19 cellular contexts compared by ENCODE assay signal in the genomic region with DNA sequence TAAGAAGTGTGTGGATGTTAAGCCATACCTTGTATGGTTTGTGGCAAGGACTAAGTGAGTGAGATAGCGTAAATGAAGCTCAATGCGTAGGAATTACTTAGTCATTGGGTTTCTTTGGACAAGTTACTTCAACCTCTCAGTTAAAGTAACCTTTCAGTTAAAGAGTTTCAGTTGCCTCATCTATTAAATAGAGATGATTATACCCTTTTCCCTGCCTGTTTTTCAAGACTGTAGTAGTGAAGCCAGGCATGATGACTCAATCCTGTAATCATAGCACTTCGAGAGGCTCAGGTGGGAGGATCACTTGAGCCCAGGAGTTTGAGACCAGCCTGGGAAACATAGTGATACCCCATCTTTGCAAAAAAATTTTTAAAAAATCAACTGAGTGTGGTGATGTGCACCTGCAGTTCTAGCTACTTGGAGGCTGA. TPM values are rescaled to one million over a fixed set of nuclear protein-coding genes. Genes with fewer than 3 reads are reported as not detected.
DNase-seq lines count a peak whose midpoint lies in the region; ATAC-seq, FAIRE-seq and TF ChIP-seq lines count a peak whose summit lies in the region.
"Had no signal": no experiment of that assay in that cellular context is flagged by ENCODE, and none has a peak within 500 bp of the region (broad histone marks: within the 10 kb centered on the region; RNA-seq: fewer than 3 reads in every experiment).

No MANE protein-coding gene starts in this region.

- H3K27ac Mint-ChIP-seq in activated T-helper 1 cell treated with anti-CD3 and anti-CD28 coated beads, Interleukin-12 subunit alpha, Interleukin-12 subunit beta, Interleukin-2, Interleukin-4 antibody, amounts not matched to agents 30 ng/mL and 10 ng/mL and 1 ng/mL, durations not matched to agents 14 hours and 24 hours and 36 hours, result peak overlapping the region; percentile 88
- H3K27ac Mint-ChIP-seq in naive thymus-derived CD8-positive, alpha-beta T cell, result no peak overlapping the region
- H3K27ac Mint-ChIP-seq: effector memory CD8-positive, alpha-beta T cell; progenitor cell of endocrine pancreas had no signal

- no peak for TF ChIP-seq CTCF in GM10266 (IDR thresholded peaks at IDR 0.05; ENCODE audit: control insufficient read depth, insufficient read depth, low read depth, missing control alignments)
- no peak for TF ChIP-seq CTCF in GM13976 (IDR thresholded peaks at IDR 0.05; ENCODE audit: borderline replicate concordance, control extremely low read depth, extremely low read depth, insufficient read depth, missing control alignments)

- peaks cover 54% of the 10 kb centered on the region for H3K36me3 Mint-ChIP-seq in activated T-helper 1 cell treated with anti-CD3 and anti-CD28 coated beads, Interleukin-12 subunit alpha, Interleukin-12 subunit beta, Interleukin-2, Interleukin-4 antibody, amounts not matched to agents 30 ng/mL and 10 ng/mL and 1 ng/mL, durations not matched to agents 14 hours and 24 hours and 36 hours (ENCODE audit: low read depth)
- H3K36me3 Mint-ChIP-seq in naive thymus-derived CD8-positive, alpha-beta T cell, result peaks cover 6 to 71% (median 33%) of the 10 kb centered on the region in 3 donors

- H3K9me3 Mint-ChIP-seq in activated T-helper 1 cell treated with anti-CD3 and anti-CD28 coated beads, Interleukin-12 subunit alpha, Interleukin-12 subunit beta, Interleukin-2, Interleukin-4 antibody, amounts not matched to agents 30 ng/mL and 10 ng/mL and 1 ng/mL, durations not matched to agents 14 hours and 24 hours and 36 hours, result no peaks in the 10 kb centered on the region
- H3K9me3 Mint-ChIP-seq in naive thymus-derived CD8-positive, alpha-beta T cell, result no peaks in the 10 kb centered on the region
- H3K9me3 Mint-ChIP-seq: central memory CD8-positive, alpha-beta T cell; effector memory CD8-positive, alpha-beta T cell had no signal

- H3K27me3 Mint-ChIP-seq in activated T-helper 1 cell treated with anti-CD3 and anti-CD28 coated beads, Interleukin-12 subunit alpha, Interleukin-12 subunit beta, Interleukin-2, Interleukin-4 antibody, amounts not matched to agents 30 ng/mL and 10 ng/mL and 1 ng/mL, durations not matched to agents 14 hours and 24 hours and 36 hours (ENCODE audit: insufficient read depth), result no peaks in the 10 kb centered on the region
- H3K27me3 Mint-ChIP-seq in naive thymus-derived CD8-positive, alpha-beta T cell, result no peaks in the 10 kb centered on the region
- H3K27me3 Mint-ChIP-seq: central memory CD8-positive, alpha-beta T cell; effector memory CD8-positive, alpha-beta T cell; progenitor cell of endocrine pancreas had no signal

- ATAC-seq in naive thymus-derived CD8-positive, alpha-beta T cell, result no peak
- ATAC-seq: effector memory CD8-positive, alpha-beta T cell; Right ventricle myocardium inferior had no signal

- POLR2A ChIA-PET in naive thymus-derived CD8-positive, alpha-beta T cell (lab: Charles Lee), result no interaction called here

- in situ Hi-C loops in GM13976 (cut with MboI; ENCODE audit: low sequenced_read_pairs, unreplicated experiment), result no loop called here

- no peak for FAIRE-seq in HTR-8/SVneo (lab: Jason Lieb, UNC)

- DNase-seq in GM10266 (ENCODE audit: extremely low spot score) (peak; percentile 9), GM13976 (ENCODE audit: low spot score) (peak; percentile 27), iris pigment epithelial cell (ENCODE audit: low read depth) (peak; percentile 36), NCI-H2171 treated with DMSO at 0.1 percent for 48 hours (lab: John Stamatoyannopoulos, UW) (no peak), HTR-8/SVneo (ENCODE audit: insufficient read length, low spot score) (no peak)
- DNase-seq in activated T-helper 1 cell treated with anti-CD3 and anti-CD28 coated beads, Interleukin-12 subunit alpha, Interleukin-12 subunit beta, Interleukin-2, Interleukin-4 antibody, amounts not matched to agents 30 ng/mL and 10 ng/mL and 1 ng/mL, durations not matched to agents 14 hours and 24 hours and 36 hours (ENCODE audit: low spot score), result no peak
- DNase-seq in naive thymus-derived CD8-positive, alpha-beta T cell, result no peak
- DNase-seq: DMS153; effector memory CD8-positive, alpha-beta T cell; Kasumi-1; NCI-H146; NCI-H446 treated with DMSO at 0.1 percent for 48 hours; thyroid gland had no signal

- peak overlapping the region; percentile 58 for H3K4me3 Mint-ChIP-seq in activated T-helper 1 cell treated with anti-CD3 and anti-CD28 coated beads, Interleukin-12 subunit alpha, Interleukin-12 subunit beta, Interleukin-2, Interleukin-4 antibody, amounts not matched to agents 30 ng/mL and 10 ng/mL and 1 ng/mL, durations not matched to agents 14 hours and 24 hours and 36 hours
- no peak overlapping the region for H3K4me3 Mint-ChIP-seq in naive thymus-derived CD8-positive, alpha-beta T cell
- H3K4me3 Mint-ChIP-seq: central memory CD8-positive, alpha-beta T cell; effector memory CD8-positive, alpha-beta T cell had no signal

- peaks cover 53% of the 10 kb centered on the region for H3K4me1 Mint-ChIP-seq in activated T-helper 1 cell treated with anti-CD3 and anti-CD28 coated beads, Interleukin-12 subunit alpha, Interleukin-12 subunit beta, Interleukin-2, Interleukin-4 antibody, amounts not matched to agents 30 ng/mL and 10 ng/mL and 1 ng/mL, durations not matched to agents 14 hours and 24 hours and 36 hours (ENCODE audit: low read depth)
- H3K4me1 Mint-ChIP-seq in naive thymus-derived CD8-positive, alpha-beta T cell, result peaks cover 11 to 47% (median 28%) of the 10 kb centered on the region in 4 donors

- intact Hi-C loops in activated T-helper 1 cell treated with anti-CD3 and anti-CD28 coated beads, Interleukin-12 subunit alpha, Interleukin-12 subunit beta, Interleukin-2, Interleukin-4 antibody, amounts not matched to agents 30 ng/mL and 10 ng/mL and 1 ng/mL, durations not matched to agents 14 hours and 24 hours and 36 hours (cut with micrococcal nuclease), result loop anchor here (1.0 to 2.0 kb wide), 6 partner anchors 23 to 121 kb away; no protein-coding TSS in a partner anchor

RNA-seq across cellular contexts. Expression of gene ZMPSTE24, which starts 6.3 kb away (rescaled TPM):
- 50.2 and 56.0 TPM in 2 replicates for total RNA-seq in activated T-helper 1 cell treated with anti-CD3 and anti-CD28 coated beads, Interleukin-12 subunit alpha, Interleukin-12 subunit beta, Interleukin-2, Interleukin-4 antibody, amounts not matched to agents 30 ng/mL and 10 ng/mL and 1 ng/mL, durations not matched to agents 14 hours and 24 hours and 36 hours
- total RNA-seq in naive thymus-derived CD8-positive, alpha-beta T cell, result 10 to 100 TPM; 18.3 to 19.7 TPM
- 10 to 100 TPM; 20.8 to 23.6 (median 23.0) TPM for polyA plus RNA-seq in naive thymus-derived CD8-positive, alpha-beta T cell

RNA-seq across cellular contexts. Expression of gene TMCO2, which starts 16.6 kb away (rescaled TPM):
- not detected in 2 replicates for total RNA-seq in activated T-helper 1 cell treated with anti-CD3 and anti-CD28 coated beads, Interleukin-12 subunit alpha, Interleukin-12 subunit beta, Interleukin-2, Interleukin-4 antibody, amounts not matched to agents 30 ng/mL and 10 ng/mL and 1 ng/mL, durations not matched to agents 14 hours and 24 hours and 36 hours
- total RNA-seq in naive thymus-derived CD8-positive, alpha-beta T cell, result not detected
- not detected for polyA plus RNA-seq in naive thymus-derived CD8-positive, alpha-beta T cell
- total RNA-seq: fibroblast of villous mesenchyme, lower leg skin, myocyte, progenitor cell of endocrine pancreas, Right ventricle myocardium inferior, thyroid gland had no signal

RNA-seq across cellular contexts. Expression of gene COL9A2, which starts 52.7 kb away (rescaled TPM):
- total RNA-seq in activated T-helper 1 cell treated with anti-CD3 and anti-CD28 coated beads, Interleukin-12 subunit alpha, Interleukin-12 subunit beta, Interleukin-2, Interleukin-4 antibody, amounts not matched to agents 30 ng/mL and 10 ng/mL and 1 ng/mL, durations not matched to agents 14 hours and 24 hours and 36 hours, result 20.4 and 22.3 TPM in 2 replicates
- 1 to 10 TPM; 5.2 to 6.3 TPM for total RNA-seq in naive thymus-derived CD8-positive, alpha-beta T cell
- under 1 TPM; 0.73 to 0.83 (median 0.76) TPM for polyA plus RNA-seq in naive thymus-derived CD8-positive, alpha-beta T cell

Comparison
In these comparisons a context has a peak if more than half of its experiments do, and no peak if none do; other contexts are left out.
1. DNase-seq: peak in GM10266 (single experiment), GM13976 (single experiment) and iris pigment epithelial cell (single experiment); none in activated T-helper 1 cell treated with anti-CD3 and anti-CD28 coated beads, Interleukin-12 subunit alpha, Interleukin-12 subunit beta, Interleukin-2, Interleukin-4 antibody, amounts not matched to agents 30 ng/mL and 10 ng/mL and 1 ng/mL, durations not matched to agents 14 hours and 24 hours and 36 hours (single experiment), NCI-H2171 treated with DMSO at 0.1 percent for 48 hours (single experiment), HTR-8/SVneo (single experiment) and naive thymus-derived CD8-positive, alpha-beta T cell (0 of 10).